In the genomic region with DNA sequence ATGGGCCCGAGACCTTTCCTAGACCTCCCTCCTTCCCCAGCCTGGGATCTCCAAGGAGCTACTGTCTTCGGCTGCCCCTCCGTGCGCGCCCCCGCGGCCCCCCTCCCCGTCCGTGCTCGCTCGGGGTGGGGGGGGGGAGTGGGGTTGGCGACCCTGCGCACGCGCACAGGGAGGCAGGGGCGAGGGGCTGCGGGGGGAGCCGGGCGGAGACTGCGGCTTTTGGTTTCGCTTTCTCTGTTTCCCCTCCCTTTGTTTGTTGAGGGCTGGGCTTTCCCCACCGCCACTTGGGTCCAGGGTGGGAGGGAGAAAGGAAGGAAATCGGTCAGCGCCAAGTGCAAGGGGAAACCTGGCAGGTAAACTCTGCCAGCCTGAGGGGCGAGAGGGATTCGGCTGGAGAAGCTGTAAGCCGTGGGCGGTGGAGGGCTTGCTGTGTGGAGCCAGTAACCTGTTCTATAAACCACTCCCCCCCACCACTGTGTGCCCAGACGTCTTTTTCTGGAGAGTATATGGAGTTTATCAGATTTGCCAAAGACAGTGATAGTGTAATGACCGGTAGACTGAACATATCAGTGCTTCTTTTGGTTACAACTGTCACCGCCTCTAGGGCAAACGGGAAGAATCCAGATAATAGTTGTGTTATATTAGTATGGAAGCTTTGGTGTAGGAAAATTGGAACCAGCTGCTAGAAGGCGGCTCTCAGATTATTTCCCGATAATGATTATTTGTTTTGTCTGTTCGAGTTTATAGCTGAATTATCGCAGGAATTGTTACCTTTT, we compare ENCODE assay signal across 1 cellular context.
TF ChIP-seq lines count a peak whose summit lies in the region.

No MANE protein-coding gene starts in this region.

TF ChIP-seq in SK-N-SH, 30 proteins besides CTCF, POLR2A, EP300 and RAD21 (continued from another document):
- TF ChIP-seq, protein P1, sequence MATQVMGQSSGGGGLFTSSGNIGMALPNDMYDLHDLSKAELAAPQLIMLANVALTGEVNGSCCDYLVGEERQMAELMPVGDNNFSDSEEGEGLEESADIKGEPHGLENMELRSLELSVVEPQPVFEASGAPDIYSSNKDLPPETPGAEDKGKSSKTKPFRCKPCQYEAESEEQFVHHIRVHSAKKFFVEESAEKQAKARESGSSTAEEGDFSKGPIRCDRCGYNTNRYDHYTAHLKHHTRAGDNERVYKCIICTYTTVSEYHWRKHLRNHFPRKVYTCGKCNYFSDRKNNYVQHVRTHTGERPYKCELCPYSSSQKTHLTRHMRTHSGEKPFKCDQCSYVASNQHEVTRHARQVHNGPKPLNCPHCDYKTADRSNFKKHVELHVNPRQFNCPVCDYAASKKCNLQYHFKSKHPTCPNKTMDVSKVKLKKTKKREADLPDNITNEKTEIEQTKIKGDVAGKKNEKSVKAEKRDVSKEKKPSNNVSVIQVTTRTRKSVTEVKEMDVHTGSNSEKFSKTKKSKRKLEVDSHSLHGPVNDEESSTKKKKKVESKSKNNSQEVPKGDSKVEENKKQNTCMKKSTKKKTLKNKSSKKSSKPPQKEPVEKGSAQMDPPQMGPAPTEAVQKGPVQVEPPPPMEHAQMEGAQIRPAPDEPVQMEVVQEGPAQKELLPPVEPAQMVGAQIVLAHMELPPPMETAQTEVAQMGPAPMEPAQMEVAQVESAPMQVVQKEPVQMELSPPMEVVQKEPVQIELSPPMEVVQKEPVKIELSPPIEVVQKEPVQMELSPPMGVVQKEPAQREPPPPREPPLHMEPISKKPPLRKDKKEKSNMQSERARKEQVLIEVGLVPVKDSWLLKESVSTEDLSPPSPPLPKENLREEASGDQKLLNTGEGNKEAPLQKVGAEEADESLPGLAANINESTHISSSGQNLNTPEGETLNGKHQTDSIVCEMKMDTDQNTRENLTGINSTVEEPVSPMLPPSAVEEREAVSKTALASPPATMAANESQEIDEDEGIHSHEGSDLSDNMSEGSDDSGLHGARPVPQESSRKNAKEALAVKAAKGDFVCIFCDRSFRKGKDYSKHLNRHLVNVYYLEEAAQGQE (IDR thresholded peaks at IDR 0.05; ENCODE audit: low read depth, low read length), result no peak
- TF ChIP-seq GABPA (IDR thresholded peaks at IDR 0.05; ENCODE audit: low read depth) (no peak), CHD2 (IDR thresholded peaks at IDR 0.05; ENCODE audit: low read length, partially characterized antibody) (peak; percentile 34), TCF12 (IDR thresholded peaks at IDR 0.05) (peak; percentile 59), FOXM1 (IDR thresholded peaks at IDR 0.05; ENCODE audit: low read depth) (no peak), YY1 (IDR thresholded peaks at IDR 0.05; ENCODE audit: low read depth) (no peak), SMC3 (IDR thresholded peaks at IDR 0.05; ENCODE audit: low read depth, low read length) (no peak), POLR2AphosphoS5 (IDR thresholded peaks at IDR 0.05; ENCODE audit: low read depth, low read length) (no peak; the same call in 1 of the 2 replicates), RXRA (IDR thresholded peaks at IDR 0.05; ENCODE audit: borderline replicate concordance, low read depth) (no peak), JUND (IDR thresholded peaks at IDR 0.05) (no peak), TEAD4 (IDR thresholded peaks at IDR 0.05; ENCODE audit: borderline replicate concordance, insufficient read depth) (no peak), RCOR1 (IDR thresholded peaks at IDR 0.05; ENCODE audit: low read length) (peak; percentile 74; the same call in 1 of the 2 replicates), FOXJ3 (CRISPR knock-in tag; IDR thresholded peaks at IDR 0.05) (peak; percentile 63; the same call in 1 of the 2 replicates), MEF2A (IDR thresholded peaks at IDR 0.05; ENCODE audit: borderline replicate concordance, low read depth) (no peak), TAF1 (IDR thresholded peaks at IDR 0.05; ENCODE audit: borderline replicate concordance, low read depth, low read length) (0 out of 2 replicates have a peak, but pooled peaks have one; percentile 6), SIN3A (IDR thresholded peaks at IDR 0.05; ENCODE audit: borderline replicate concordance, low read depth, low read length) (no peak), EZH2phosphoT487 (IDR thresholded peaks at IDR 0.05; ENCODE audit: borderline replicate concordance, low read depth) (no peak), NRF1 (IDR thresholded peaks at IDR 0.05; ENCODE audit: low read depth, low read length) (peak; percentile 67), MXI1 (IDR thresholded peaks at IDR 0.05; ENCODE audit: low read depth, low read length) (peak; percentile 66), RFX5 (IDR thresholded peaks at IDR 0.05; ENCODE audit: low read length) (no peak), GATA2 (CRISPR knock-in tag; IDR thresholded peaks at IDR 0.05) (peak; percentile 89)
- TF ChIP-seq, protein P2, sequence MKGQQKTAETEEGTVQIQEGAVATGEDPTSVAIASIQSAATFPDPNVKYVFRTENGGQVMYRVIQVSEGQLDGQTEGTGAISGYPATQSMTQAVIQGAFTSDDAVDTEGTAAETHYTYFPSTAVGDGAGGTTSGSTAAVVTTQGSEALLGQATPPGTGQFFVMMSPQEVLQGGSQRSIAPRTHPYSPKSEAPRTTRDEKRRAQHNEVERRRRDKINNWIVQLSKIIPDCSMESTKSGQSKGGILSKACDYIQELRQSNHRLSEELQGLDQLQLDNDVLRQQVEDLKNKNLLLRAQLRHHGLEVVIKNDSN (IDR thresholded peaks at IDR 0.05; ENCODE audit: borderline replicate concordance, low read depth), result no peak
- TF ChIP-seq, protein P3, sequence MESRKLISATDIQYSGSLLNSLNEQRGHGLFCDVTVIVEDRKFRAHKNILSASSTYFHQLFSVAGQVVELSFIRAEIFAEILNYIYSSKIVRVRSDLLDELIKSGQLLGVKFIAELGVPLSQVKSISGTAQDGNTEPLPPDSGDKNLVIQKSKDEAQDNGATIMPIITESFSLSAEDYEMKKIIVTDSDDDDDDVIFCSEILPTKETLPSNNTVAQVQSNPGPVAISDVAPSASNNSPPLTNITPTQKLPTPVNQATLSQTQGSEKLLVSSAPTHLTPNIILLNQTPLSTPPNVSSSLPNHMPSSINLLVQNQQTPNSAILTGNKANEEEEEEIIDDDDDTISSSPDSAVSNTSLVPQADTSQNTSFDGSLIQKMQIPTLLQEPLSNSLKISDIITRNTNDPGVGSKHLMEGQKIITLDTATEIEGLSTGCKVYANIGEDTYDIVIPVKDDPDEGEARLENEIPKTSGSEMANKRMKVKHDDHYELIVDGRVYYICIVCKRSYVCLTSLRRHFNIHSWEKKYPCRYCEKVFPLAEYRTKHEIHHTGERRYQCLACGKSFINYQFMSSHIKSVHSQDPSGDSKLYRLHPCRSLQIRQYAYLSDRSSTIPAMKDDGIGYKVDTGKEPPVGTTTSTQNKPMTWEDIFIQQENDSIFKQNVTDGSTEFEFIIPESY (IDR thresholded peaks at IDR 0.05; ENCODE audit: borderline replicate concordance, low read depth), result no peak
- TF ChIP-seq, protein P4, sequence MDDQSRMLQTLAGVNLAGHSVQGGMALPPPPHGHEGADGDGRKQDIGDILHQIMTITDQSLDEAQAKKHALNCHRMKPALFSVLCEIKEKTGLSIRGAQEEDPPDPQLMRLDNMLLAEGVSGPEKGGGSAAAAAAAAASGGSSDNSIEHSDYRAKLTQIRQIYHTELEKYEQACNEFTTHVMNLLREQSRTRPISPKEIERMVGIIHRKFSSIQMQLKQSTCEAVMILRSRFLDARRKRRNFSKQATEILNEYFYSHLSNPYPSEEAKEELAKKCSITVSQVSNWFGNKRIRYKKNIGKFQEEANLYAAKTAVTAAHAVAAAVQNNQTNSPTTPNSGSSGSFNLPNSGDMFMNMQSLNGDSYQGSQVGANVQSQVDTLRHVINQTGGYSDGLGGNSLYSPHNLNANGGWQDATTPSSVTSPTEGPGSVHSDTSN (IDR thresholded peaks at IDR 0.05), result no peak
- TF ChIP-seq, protein P5, sequence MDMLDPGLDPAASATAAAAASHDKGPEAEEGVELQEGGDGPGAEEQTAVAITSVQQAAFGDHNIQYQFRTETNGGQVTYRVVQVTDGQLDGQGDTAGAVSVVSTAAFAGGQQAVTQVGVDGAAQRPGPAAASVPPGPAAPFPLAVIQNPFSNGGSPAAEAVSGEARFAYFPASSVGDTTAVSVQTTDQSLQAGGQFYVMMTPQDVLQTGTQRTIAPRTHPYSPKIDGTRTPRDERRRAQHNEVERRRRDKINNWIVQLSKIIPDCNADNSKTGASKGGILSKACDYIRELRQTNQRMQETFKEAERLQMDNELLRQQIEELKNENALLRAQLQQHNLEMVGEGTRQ (IDR thresholded peaks at IDR 0.05; ENCODE audit: borderline replicate concordance, low read depth, low read length), result no peak
- TF ChIP-seq, protein P6, sequence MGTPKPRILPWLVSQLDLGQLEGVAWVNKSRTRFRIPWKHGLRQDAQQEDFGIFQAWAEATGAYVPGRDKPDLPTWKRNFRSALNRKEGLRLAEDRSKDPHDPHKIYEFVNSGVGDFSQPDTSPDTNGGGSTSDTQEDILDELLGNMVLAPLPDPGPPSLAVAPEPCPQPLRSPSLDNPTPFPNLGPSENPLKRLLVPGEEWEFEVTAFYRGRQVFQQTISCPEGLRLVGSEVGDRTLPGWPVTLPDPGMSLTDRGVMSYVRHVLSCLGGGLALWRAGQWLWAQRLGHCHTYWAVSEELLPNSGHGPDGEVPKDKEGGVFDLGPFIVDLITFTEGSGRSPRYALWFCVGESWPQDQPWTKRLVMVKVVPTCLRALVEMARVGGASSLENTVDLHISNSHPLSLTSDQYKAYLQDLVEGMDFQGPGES (IDR thresholded peaks at IDR 0.05; ENCODE audit: low read depth, low read length), result no peak
